Comparison of ENCODE assay signal across 8 cellular contexts in genomic region chr6:2765896-2766766, GRCh38. TPM values are rescaled to one million over a fixed set of nuclear protein-coding genes. Genes with fewer than 3 reads are reported as not detected.
DNase-seq lines count a peak whose midpoint lies in the region; ATAC-seq and TF ChIP-seq lines count a peak whose summit lies in the region.

No MANE protein-coding gene starts in this region.

- H3K4me3 ChIP-seq in GM08714 (ENCODE audit: low read length): peak overlapping the region; percentile 57
- peak overlapping the region; percentile 79 for H3K4me3 ChIP-seq in IMR-90 (ENCODE audit: insufficient read depth, low read depth, low read length)
- peak overlapping the region; percentile 72 to 86 for H3K4me3 ChIP-seq in muscle layer of colon (ENCODE audit: low read depth in 1 of 2, low read length in 2 of 2)
- peak overlapping the region; percentile 80 to 96 for H3K4me3 ChIP-seq in testis

- H3K27me3 ChIP-seq in IMR-90 (ENCODE audit: control insufficient read depth, insufficient read depth, low read length): no peaks in the 10 kb centered on the region
- no peaks in the 10 kb centered on the region for H3K27me3 ChIP-seq in muscle layer of colon (ENCODE audit: control insufficient read depth in 1 of 2, insufficient read depth in 2 of 2, low read length in 2 of 2)
- H3K27me3 ChIP-seq in testis: no peaks in the 10 kb centered on the region

- dilution Hi-C loops in IMR-90 (cut with HindIII; ENCODE audit: low sequenced_read_pairs, unreplicated experiment): no loop called here

- ATAC-seq in GM21526 (IDR thresholded peaks at IDR 0.05; ENCODE audit: low FRiP score, unreplicated experiment): peak; percentile 11
- ATAC-seq in IMR-90 (ENCODE audit: low read depth): peak; percentile 36
- no peak for ATAC-seq in activated CD4-positive, alpha-beta T cell treated with anti-CD3 and anti-CD28 coated beads for 36 hours

- H3K4me1 Mint-ChIP-seq in activated CD4-positive, alpha-beta T cell treated with anti-CD3 and anti-CD28 coated beads for 36 hours: peaks cover 50% of the 10 kb centered on the region
- H3K4me1 Mint-ChIP-seq in endothelial cell (ENCODE audit: unreplicated experiment): peaks cover 36% of the 10 kb centered on the region

- DNase-seq in IMR-90 (peak; percentile 30), endothelial cell (ENCODE audit: low spot score) (peak; percentile 47), testis (peak; percentile 68), NCI-H526 treated with DMSO at 0.1 percent for 48 hours (lab: John Stamatoyannopoulos, UW) (no peak)
- DNase-seq in activated CD4-positive, alpha-beta T cell treated with anti-CD3 and anti-CD28 coated beads for 36 hours: peak; percentile 70

- H4K91ac ChIP-seq in IMR-90 (ENCODE audit: insufficient read depth, low read depth, low read length): peak overlapping the region; percentile 64

- intact Hi-C loops in IMR-90 (cut with micrococcal nuclease) (loop anchor here (1.0 to 10.0 kb wide), 3 partner anchors 23 to 219 kb away; no protein-coding TSS in a partner anchor), testis (cut with DNase I; ENCODE audit: low total_unique reads) (no loop called here)
- intact Hi-C loops in activated CD4-positive, alpha-beta T cell treated with anti-CD3 and anti-CD28 coated beads for 36 hours (cut with DNase I, micrococcal nuclease): loop anchor here (1.0 to 5.0 kb wide), 15 partner anchors 75 to 1371 kb away; partner anchors contain the start of genes GMDS (in 2 of the 2), RIPK1 (in 2 of the 2), BPHL (in 1 of the 2) and NQO2 (in 1 of the 2)

- H3K9me3 ChIP-seq in IMR-90 (ENCODE audit: control insufficient read depth, insufficient read depth, low read length) (no peaks in the 10 kb centered on the region), muscle layer of colon (ENCODE audit: low read length) (no peaks in the 10 kb centered on the region), testis (no peaks in the 10 kb centered on the region)

- H3K9ac ChIP-seq in IMR-90 (ENCODE audit: low read depth, low read length) (peak overlapping the region; percentile 70), muscle layer of colon (ENCODE audit: low read length) (peak overlapping the region; percentile 49)

- peak overlapping the region in 1 of 2 experiments; percentile 70; a peak in 2 of 4 replicates for H4K8ac ChIP-seq in IMR-90 (ENCODE audit: low read depth in 2 of 2, low read length in 2 of 2)

- WGBS in IMR-90 (ENCODE audit: extremely low coverage in 2 of 2, insufficient read length in 1 of 2), 2 experiments: 0% methylated on average over 26 of the region's 91 CpGs; no CpG with 5 or more reads in 1 of the 2 experiments
- 1% methylated on average over 9 to 41 of the region's 91 CpGs for WGBS in testis, 2 donors

- peak overlapping the region; percentile 94 for H3K4me3 Mint-ChIP-seq in activated CD4-positive, alpha-beta T cell treated with anti-CD3 and anti-CD28 coated beads for 36 hours
- peak overlapping the region; percentile 98 for H3K4me3 Mint-ChIP-seq in endothelial cell (ENCODE audit: unreplicated experiment)

- peak overlapping the region; percentile 95 for H2AFZ ChIP-seq in IMR-90 (replicated peaks; ENCODE audit: low read length, poor library complexity)

- H2BK5ac ChIP-seq in IMR-90 (ENCODE audit: low read depth, low read length, poor library complexity, severe bottlenecking): peak overlapping the region; percentile 88

- peak overlapping the region; percentile 8 for H4K5ac ChIP-seq in IMR-90 (ENCODE audit: low read depth, low read length)

- peak overlapping the region; percentile 89 for H3K27ac Mint-ChIP-seq in activated CD4-positive, alpha-beta T cell treated with anti-CD3 and anti-CD28 coated beads for 36 hours
- peak overlapping the region; percentile 70 for H3K27ac Mint-ChIP-seq in endothelial cell (ENCODE audit: unreplicated experiment)

- H3K4me1 ChIP-seq in IMR-90 (ENCODE audit: control insufficient read depth, insufficient read depth, low read length): peaks cover 17% of the 10 kb centered on the region
- H3K4me1 ChIP-seq in muscle layer of colon (ENCODE audit: insufficient read depth, low read length): peaks cover 27% of the 10 kb centered on the region
- peaks cover 11% of the 10 kb centered on the region for H3K4me1 ChIP-seq in testis

- H4K20me1 ChIP-seq in IMR-90 (ENCODE audit: insufficient read depth, low read length): peaks cover 40% of the 10 kb centered on the region

- TF ChIP-seq RAD21 in IMR-90 (IDR thresholded peaks at IDR 0.05; ENCODE audit: low read length): no peak

- peak overlapping the region; percentile 39 for H3K14ac ChIP-seq in IMR-90 (replicated peaks; ENCODE audit: low read depth, low read length)

- peaks cover 2 to 37% of the 10 kb centered on the region in 2 experiments; a peak in 3 of 4 replicates for H3K79me1 ChIP-seq in IMR-90 (ENCODE audit: low read depth in 1 of 2, low read length in 2 of 2)

- no peak; the same call in 1 of the 2 replicates for TF ChIP-seq POLR2A in IMR-90 (IDR thresholded peaks at IDR 0.05; ENCODE audit: low read depth, low read length)
- no peak for TF ChIP-seq POLR2A in testis (IDR thresholded peaks at IDR 0.05)

- H3K27me3 Mint-ChIP-seq in activated CD4-positive, alpha-beta T cell treated with anti-CD3 and anti-CD28 coated beads for 36 hours: no peaks in the 10 kb centered on the region
- peaks cover 8% of the 10 kb centered on the region for H3K27me3 Mint-ChIP-seq in endothelial cell (ENCODE audit: unreplicated experiment)

- H3K9me3 Mint-ChIP-seq in activated CD4-positive, alpha-beta T cell treated with anti-CD3 and anti-CD28 coated beads for 36 hours (ENCODE audit: low read depth): no peaks in the 10 kb centered on the region
- H3K9me3 Mint-ChIP-seq in endothelial cell (ENCODE audit: unreplicated experiment): no peaks in the 10 kb centered on the region

- H3K4me2 ChIP-seq in IMR-90 (ENCODE audit: low read depth, low read length): peak overlapping the region; percentile 81

- peaks cover 15% of the 10 kb centered on the region; the same call in 1 of the 2 replicates for H3K9me1 ChIP-seq in IMR-90 (ENCODE audit: insufficient read depth, low read length)

- no peak overlapping the region for H2BK15ac ChIP-seq in IMR-90 (ENCODE audit: low read depth, low read length)

- in situ Hi-C loops in IMR-90 (cut with MboI; ENCODE audit: low sequenced_read_pairs): no loop called here

- no TSS peak for BruUV-seq in IMR-90 (replicated peaks; lab: Mats Ljungman, UMichigan)

- H3K56ac ChIP-seq in IMR-90 (ENCODE audit: extremely low read depth, insufficient read depth, low read length): peak overlapping the region; percentile 42

- H3K36me3 ChIP-seq in IMR-90 (ENCODE audit: control insufficient read depth, insufficient read depth, low read length) (peaks cover 7% of the 10 kb centered on the region), muscle layer of colon (ENCODE audit: insufficient read depth, low read length) (peaks cover 8% of the 10 kb centered on the region), testis (ENCODE audit: low read depth, missing control alignments) (no peaks in the 10 kb centered on the region)

- POLR2A ChIA-PET in IMR-90 (lab: Charles Lee; ENCODE audit: unreplicated experiment): interaction anchor here (1.2 kb wide), 1 partner anchor 302 kb away, joined by 3 read pairs; the partner anchor contains the start of gene RIPK1
- POLR2A ChIA-PET in activated CD4-positive, alpha-beta T cell treated with anti-CD3 and anti-CD28 coated beads for 36 hours (lab: Charles Lee): interaction anchor here (0.5 to 1.7 kb wide), 10 partner anchors 27 to 302 kb away, joined by 3 to 11 read pairs (median 5); partner anchors contain the start of genes RIPK1, SERPINB1 and SERPINB9

- H3K27ac ChIP-seq in IMR-90 (ENCODE audit: insufficient read depth, low read length) (peak overlapping the region; percentile 81), muscle layer of colon (ENCODE audit: low read depth, low read length) (peak overlapping the region; percentile 81), testis (peak overlapping the region; percentile 87 to 94)

- peak overlapping the region; percentile 95 for H3K23ac ChIP-seq in IMR-90 (ENCODE audit: low read depth, low read length)

- H2BK120ac ChIP-seq in IMR-90 (ENCODE audit: low read depth, low read length): peak overlapping the region; percentile 43

- H3K4ac ChIP-seq in IMR-90 (ENCODE audit: low read depth, low read length): peak overlapping the region; percentile 73

- H3K36me3 Mint-ChIP-seq in activated CD4-positive, alpha-beta T cell treated with anti-CD3 and anti-CD28 coated beads for 36 hours (ENCODE audit: low read depth): peaks cover 29% of the 10 kb centered on the region
- peaks cover 6% of the 10 kb centered on the region for H3K36me3 Mint-ChIP-seq in endothelial cell (ENCODE audit: low read depth, unreplicated experiment)

- H3K18ac ChIP-seq in IMR-90 (ENCODE audit: low read depth, low read length): peak overlapping the region; percentile 30

- TF ChIP-seq CTCF in IMR-90 (conservative IDR thresholded peaks at IDR 0.05; ENCODE audit: low read depth, low read length): no peak
- TF ChIP-seq CTCF in endothelial cell (IDR thresholded peaks at IDR 0.05; ENCODE audit: unreplicated experiment): no peak
- no peak for TF ChIP-seq CTCF in testis (IDR thresholded peaks at IDR 0.05)

- CTCF ChIA-PET in IMR-90 (lab: Yijun Ruan, JAX): interaction anchor here (0.6 to 2.4 kb wide), 3 partner anchors 25 to 351 kb away, joined by 5 to 10 read pairs (median 9); no protein-coding TSS in a partner anchor
- CTCF ChIA-PET in activated CD4-positive, alpha-beta T cell treated with anti-CD3 and anti-CD28 coated beads for 36 hours (lab: Charles Lee): interaction anchor here (0.5 to 5.9 kb wide), 11 partner anchors 12 to 493 kb away, joined by 3 to 38 read pairs (median 8); partner anchors contain the start of genes MYLK4 and SERPINB1

- no peak overlapping the region for H2BK20ac ChIP-seq in IMR-90 (ENCODE audit: low read depth, low read length)

- peak overlapping the region; percentile 70; the same call in 1 of the 2 replicates for H2AK5ac ChIP-seq in IMR-90 (ENCODE audit: low read depth, low read length)

- peak overlapping the region; percentile 94 for H2AK9ac ChIP-seq in IMR-90 (replicated peaks; ENCODE audit: low read depth, low read length, poor library complexity)

RNA-seq across cellular contexts. Expression of gene WRNIP1, which starts 0.9 kb away (rescaled TPM):
- total RNA-seq in IMR-90 (2012; rRNA removed) (37.2 and 47.1 TPM in 2 replicates), endothelial cell (ENCODE audit: unreplicated experiment) (48.6 TPM), testis (100 to 1,000 TPM in 1 of 2 donors, 10 to 100 TPM in 1; 95.8 to 102 TPM)
- polyA plus RNA-seq in IMR-90 (2012; rRNA removed) (42.6 and 43.7 TPM in 2 replicates), testis (ENCODE audit: insufficient read depth, low read depth, low replicate concordance) (57.7 TPM)
- polyA plus RNA-seq in IMR-90 (2012; cell fraction: cytosol; rRNA removed): 45.5 and 55.1 TPM in 2 replicates
- 42.3 and 49.2 TPM in 2 replicates for polyA plus RNA-seq in IMR-90 (2012; cell fraction: nucleus; rRNA removed; ENCODE audit: low replicate concordance)
- total RNA-seq in activated CD4-positive, alpha-beta T cell treated with anti-CD3 and anti-CD28 coated beads for 36 hours: 10 to 100 TPM; 41.6 to 42.3 TPM

RNA-seq across cellular contexts. Expression of gene MYLK4, which starts 15.4 kb away (rescaled TPM):
- total RNA-seq in IMR-90 (2012; rRNA removed) (under 0.01 TPM in 2 replicates), endothelial cell (ENCODE audit: unreplicated experiment) (0.97 TPM), testis (1 to 10 TPM in 1 of 2 donors, under 1 TPM in 1; 0.71 to 1.5 TPM)
- polyA plus RNA-seq in IMR-90 (2012; rRNA removed) (0.07 TPM in 2 replicates), testis (ENCODE audit: insufficient read depth, low read depth, low replicate concordance) (0.62 TPM)
- 0.02 and 0.03 TPM in 2 replicates for polyA plus RNA-seq in IMR-90 (2012; cell fraction: cytosol; rRNA removed)
- polyA plus RNA-seq in IMR-90 (2012; cell fraction: nucleus; rRNA removed; ENCODE audit: low replicate concordance): 0.05 and 0.42 TPM in 2 replicates
- total RNA-seq in activated CD4-positive, alpha-beta T cell treated with anti-CD3 and anti-CD28 coated beads for 36 hours: under 1 TPM; 0.12 to 0.16 TPM
